Comparison of ENCODE assay signal across 16 cellular contexts in the genomic region with DNA sequence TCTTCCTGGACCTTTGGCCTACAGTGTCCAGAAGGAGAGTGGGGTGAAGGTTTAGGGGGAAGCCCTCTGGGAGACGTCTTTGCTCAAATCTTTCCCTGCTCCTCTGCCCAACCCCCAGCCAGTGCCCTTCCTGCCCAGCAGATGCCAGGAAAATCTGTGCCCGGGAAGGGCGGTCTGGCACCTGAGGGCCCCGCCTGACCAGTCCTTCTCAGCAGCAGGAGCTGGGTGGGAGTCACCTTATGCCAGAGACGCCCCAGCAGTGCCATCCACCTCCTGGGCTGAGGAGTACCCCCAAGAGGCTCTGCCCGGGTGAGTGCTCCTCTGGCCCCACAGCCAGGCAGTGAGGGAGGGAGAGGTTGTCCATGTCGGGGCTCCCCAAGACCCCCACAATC.
"Had no signal": no experiment of that assay in that cellular context is flagged by ENCODE, and none has a peak within 500 bp of the region (broad histone marks: within the 10 kb centered on the region; RNA-seq: fewer than 3 reads in every experiment).

No MANE protein-coding gene starts in this region.

- H3K27me3 ChIP-seq: right lobe of liver, testis, upper lobe of right lung had no signal

- H3K27ac ChIP-seq: adrenal gland, right lobe of liver, testis, upper lobe of right lung had no signal

- ATAC-seq: activated CD4-positive, alpha-beta T cell treated with anti-CD3 and anti-CD28 coated beads for 36 hours; activated naive CD4-positive, alpha-beta T cell treated with anti-CD3 and anti-CD28 coated beads, Interleukin-2, amount 50 U/mL, for 72 hours; natural killer cell; stimulated activated naive CD8-positive, alpha-beta T cell treated with anti-CD3 and anti-CD28 coated beads, Interleukin-15, amount 100 ng/mL, for 72 hours had no signal

- H3K4me3 ChIP-seq: adrenal gland, right lobe of liver, SK-N-MC, testis, upper lobe of right lung had no signal

- H3K36me3 ChIP-seq: adrenal gland, right lobe of liver, upper lobe of right lung had no signal

- DNase-seq: activated CD4-positive, alpha-beta T cell treated with anti-CD3 and anti-CD28 coated beads for 36 hours; activated CD4-positive, alpha-beta T cell treated with anti-CD3 and anti-CD28 coated beads, Interleukin-2, amount 50 U/mL, for 48 hours; activated gamma-delta T cell treated with Interleukin-2 at 50 U/mL for 16 hours; adrenal gland; natural killer cell; occipital lobe; right lobe of liver; stimulated activated CD4-positive, alpha-beta T cell treated with anti-CD3 and anti-CD28 coated beads, Interleukin-15, amount 100 ng/mL, for 24 hours; stimulated activated CD4-positive, alpha-beta T cell treated with anti-CD3 and anti-CD28 coated beads, Interleukin-2, amount 100 ng/mL, for 48 hours; stimulated activated naive CD8-positive, alpha-beta T cell treated with anti-CD3 and anti-CD28 coated beads, Interleukin-15, amount 100 ng/mL, for 72 hours; testis; upper lobe of right lung had no signal

- H3K27ac Mint-ChIP-seq: activated CD4-positive, alpha-beta T cell treated with anti-CD3 and anti-CD28 coated beads for 36 hours; natural killer cell; T-helper 2 cell treated with Interferon-gamma antibody and Interleukin-4, amounts not matched to agents 5 μg/mL and 100 μg/mL, for 36 hours; WTC11 had no signal

- H3K36me3 Mint-ChIP-seq: activated naive CD4-positive, alpha-beta T cell treated with anti-CD3 and anti-CD28 coated beads, Interleukin-2, amount 50 U/mL, for 72 hours; natural killer cell; WTC11 had no signal

- H3K4me1 Mint-ChIP-seq: activated CD4-positive, alpha-beta T cell treated with anti-CD3 and anti-CD28 coated beads for 36 hours; natural killer cell; stimulated activated naive CD8-positive, alpha-beta T cell treated with anti-CD3 and anti-CD28 coated beads, Interleukin-15, amount 100 ng/mL, for 72 hours had no signal

- H3K4me1 ChIP-seq: adrenal gland, right lobe of liver, testis, upper lobe of right lung had no signal

- H3K4me3 Mint-ChIP-seq: activated CD4-positive, alpha-beta T cell treated with anti-CD3 and anti-CD28 coated beads for 36 hours; natural killer cell; stimulated activated naive CD8-positive, alpha-beta T cell treated with anti-CD3 and anti-CD28 coated beads, Interleukin-15, amount 100 ng/mL, for 72 hours; T-helper 2 cell treated with Interferon-gamma antibody and Interleukin-4, amounts not matched to agents 5 μg/mL and 100 μg/mL, for 36 hours; WTC11 had no signal

- H3K9me3 ChIP-seq: adrenal gland, right lobe of liver, testis, upper lobe of right lung had no signal

- H3K9me3 Mint-ChIP-seq: activated naive CD4-positive, alpha-beta T cell treated with anti-CD3 and anti-CD28 coated beads, Interleukin-2, amount 50 U/mL, for 72 hours; natural killer cell; stimulated activated naive CD8-positive, alpha-beta T cell treated with anti-CD3 and anti-CD28 coated beads, Interleukin-15, amount 100 ng/mL, for 72 hours; T-helper 2 cell treated with Interferon-gamma antibody and Interleukin-4, amounts not matched to agents 5 μg/mL and 100 μg/mL, for 36 hours; WTC11 had no signal
